Comparison of ENCODE assay signal across 1 cellular context in the genomic region with DNA sequence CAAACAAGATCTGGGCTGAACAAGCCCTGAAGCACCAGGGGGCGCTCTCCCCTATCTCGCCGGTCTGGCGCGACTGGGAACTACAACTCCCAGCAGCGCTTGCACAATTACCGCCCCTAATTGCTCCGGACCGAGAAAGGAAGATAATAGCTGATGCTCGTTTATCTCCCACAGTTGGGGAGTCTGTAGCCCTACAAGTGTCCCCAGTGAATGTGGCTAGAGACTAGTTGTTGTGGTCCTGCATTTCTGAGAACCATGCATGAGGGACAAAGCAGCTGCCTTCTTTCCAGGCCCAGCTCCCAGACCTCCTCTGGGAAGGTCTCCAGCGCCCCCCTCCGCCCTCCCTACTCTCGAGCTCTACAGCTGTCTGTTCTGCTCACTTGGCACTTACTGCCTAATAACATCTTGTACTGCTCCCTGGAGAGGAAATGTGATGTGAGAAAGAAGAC.
TF ChIP-seq lines count a peak whose summit lies in the region.

No MANE protein-coding gene starts in this region.

TF ChIP-seq in K562, 482 proteins besides CTCF, POLR2A, EP300 and RAD21 (continued from another document and continues in another):
- TF ChIP-seq, protein P1, sequence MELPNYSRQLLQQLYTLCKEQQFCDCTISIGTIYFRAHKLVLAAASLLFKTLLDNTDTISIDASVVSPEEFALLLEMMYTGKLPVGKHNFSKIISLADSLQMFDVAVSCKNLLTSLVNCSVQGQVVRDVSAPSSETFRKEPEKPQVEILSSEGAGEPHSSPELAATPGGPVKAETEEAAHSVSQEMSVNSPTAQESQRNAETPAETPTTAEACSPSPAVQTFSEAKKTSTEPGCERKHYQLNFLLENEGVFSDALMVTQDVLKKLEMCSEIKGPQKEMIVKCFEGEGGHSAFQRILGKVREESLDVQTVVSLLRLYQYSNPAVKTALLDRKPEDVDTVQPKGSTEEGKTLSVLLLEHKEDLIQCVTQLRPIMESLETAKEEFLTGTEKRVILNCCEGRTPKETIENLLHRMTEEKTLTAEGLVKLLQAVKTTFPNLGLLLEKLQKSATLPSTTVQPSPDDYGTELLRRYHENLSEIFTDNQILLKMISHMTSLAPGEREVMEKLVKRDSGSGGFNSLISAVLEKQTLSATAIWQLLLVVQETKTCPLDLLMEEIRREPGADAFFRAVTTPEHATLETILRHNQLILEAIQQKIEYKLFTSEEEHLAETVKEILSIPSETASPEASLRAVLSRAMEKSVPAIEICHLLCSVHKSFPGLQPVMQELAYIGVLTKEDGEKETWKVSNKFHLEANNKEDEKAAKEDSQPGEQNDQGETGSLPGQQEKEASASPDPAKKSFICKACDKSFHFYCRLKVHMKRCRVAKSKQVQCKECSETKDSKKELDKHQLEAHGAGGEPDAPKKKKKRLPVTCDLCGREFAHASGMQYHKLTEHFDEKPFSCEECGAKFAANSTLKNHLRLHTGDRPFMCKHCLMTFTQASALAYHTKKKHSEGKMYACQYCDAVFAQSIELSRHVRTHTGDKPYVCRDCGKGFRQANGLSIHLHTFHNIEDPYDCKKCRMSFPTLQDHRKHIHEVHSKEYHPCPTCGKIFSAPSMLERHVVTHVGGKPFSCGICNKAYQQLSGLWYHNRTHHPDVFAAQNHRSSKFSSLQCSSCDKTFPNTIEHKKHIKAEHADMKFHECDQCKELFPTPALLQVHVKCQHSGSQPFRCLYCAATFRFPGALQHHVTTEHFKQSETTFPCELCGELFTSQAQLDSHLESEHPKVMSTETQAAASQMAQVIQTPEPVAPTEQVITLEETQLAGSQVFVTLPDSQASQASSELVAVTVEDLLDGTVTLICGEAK (IDR thresholded peaks at IDR 0.05), result 0 out of 2 replicates have a peak, but pooled peaks have one; percentile 40
- TF ChIP-seq, protein P1 (CRISPR knock-in tag; IDR thresholded peaks at IDR 0.05), result no peak
- TF ChIP-seq OTX1 (CRISPR knock-in tag; IDR thresholded peaks at IDR 0.05) (no peak), ZNF561 (CRISPR knock-in tag; conservative IDR thresholded peaks at IDR 0.05) (no peak), SPI1 (IDR thresholded peaks at IDR 0.05; ENCODE audit: borderline replicate concordance, low read depth, low read length) (no peak), POLR3G (IDR thresholded peaks at IDR 0.05; ENCODE audit: extremely low read depth, insufficient read length, insufficient replicate concordance) (no peak), HOXB6 (CRISPR knock-in tag; IDR thresholded peaks at IDR 0.05; ENCODE audit: borderline replicate concordance) (no peak), CBX8 (IDR thresholded peaks at IDR 0.05; ENCODE audit: borderline replicate concordance, extremely low read depth, low read depth, low read length, poor library complexity, severe bottlenecking) (no peak), HDAC6 (IDR thresholded peaks at IDR 0.05; ENCODE audit: low read depth, low read length) (no peak), TFAM (CRISPR knock-in tag; conservative IDR thresholded peaks at IDR 0.05) (no peak), USF1 (CRISPR knock-in tag; IDR thresholded peaks at IDR 0.05) (no peak), ZNF165 (CRISPR knock-in tag; IDR thresholded peaks at IDR 0.05; ENCODE audit: borderline replicate concordance) (no peak), MEF2A (IDR thresholded peaks at IDR 0.05; ENCODE audit: control insufficient read depth, low read depth, low read length) (no peak), FOXA1 (IDR thresholded peaks at IDR 0.05; ENCODE audit: borderline replicate concordance) (no peak), ZNF239 (CRISPR knock-in tag; IDR thresholded peaks at IDR 0.05) (no peak), ZC3H4 (CRISPR knock-in tag; IDR thresholded peaks at IDR 0.05; ENCODE audit: borderline replicate concordance) (no peak), RBFOX2 (IDR thresholded peaks at IDR 0.05; ENCODE audit: low read depth, low read length) (no peak), TGIF2 (CRISPR knock-in tag; IDR thresholded peaks at IDR 0.05) (no peak)
- TF ChIP-seq, protein P2, sequence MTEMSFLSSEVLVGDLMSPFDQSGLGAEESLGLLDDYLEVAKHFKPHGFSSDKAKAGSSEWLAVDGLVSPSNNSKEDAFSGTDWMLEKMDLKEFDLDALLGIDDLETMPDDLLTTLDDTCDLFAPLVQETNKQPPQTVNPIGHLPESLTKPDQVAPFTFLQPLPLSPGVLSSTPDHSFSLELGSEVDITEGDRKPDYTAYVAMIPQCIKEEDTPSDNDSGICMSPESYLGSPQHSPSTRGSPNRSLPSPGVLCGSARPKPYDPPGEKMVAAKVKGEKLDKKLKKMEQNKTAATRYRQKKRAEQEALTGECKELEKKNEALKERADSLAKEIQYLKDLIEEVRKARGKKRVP (CRISPR knock-in tag; IDR thresholded peaks at IDR 0.05), result no peak
- TF ChIP-seq, protein P3, sequence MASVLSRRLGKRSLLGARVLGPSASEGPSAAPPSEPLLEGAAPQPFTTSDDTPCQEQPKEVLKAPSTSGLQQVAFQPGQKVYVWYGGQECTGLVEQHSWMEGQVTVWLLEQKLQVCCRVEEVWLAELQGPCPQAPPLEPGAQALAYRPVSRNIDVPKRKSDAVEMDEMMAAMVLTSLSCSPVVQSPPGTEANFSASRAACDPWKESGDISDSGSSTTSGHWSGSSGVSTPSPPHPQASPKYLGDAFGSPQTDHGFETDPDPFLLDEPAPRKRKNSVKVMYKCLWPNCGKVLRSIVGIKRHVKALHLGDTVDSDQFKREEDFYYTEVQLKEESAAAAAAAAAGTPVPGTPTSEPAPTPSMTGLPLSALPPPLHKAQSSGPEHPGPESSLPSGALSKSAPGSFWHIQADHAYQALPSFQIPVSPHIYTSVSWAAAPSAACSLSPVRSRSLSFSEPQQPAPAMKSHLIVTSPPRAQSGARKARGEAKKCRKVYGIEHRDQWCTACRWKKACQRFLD (CRISPR knock-in tag; IDR thresholded peaks at IDR 0.05), result 0 out of 2 replicates have a peak, but pooled peaks have one; percentile 37
- TF ChIP-seq, protein P4, sequence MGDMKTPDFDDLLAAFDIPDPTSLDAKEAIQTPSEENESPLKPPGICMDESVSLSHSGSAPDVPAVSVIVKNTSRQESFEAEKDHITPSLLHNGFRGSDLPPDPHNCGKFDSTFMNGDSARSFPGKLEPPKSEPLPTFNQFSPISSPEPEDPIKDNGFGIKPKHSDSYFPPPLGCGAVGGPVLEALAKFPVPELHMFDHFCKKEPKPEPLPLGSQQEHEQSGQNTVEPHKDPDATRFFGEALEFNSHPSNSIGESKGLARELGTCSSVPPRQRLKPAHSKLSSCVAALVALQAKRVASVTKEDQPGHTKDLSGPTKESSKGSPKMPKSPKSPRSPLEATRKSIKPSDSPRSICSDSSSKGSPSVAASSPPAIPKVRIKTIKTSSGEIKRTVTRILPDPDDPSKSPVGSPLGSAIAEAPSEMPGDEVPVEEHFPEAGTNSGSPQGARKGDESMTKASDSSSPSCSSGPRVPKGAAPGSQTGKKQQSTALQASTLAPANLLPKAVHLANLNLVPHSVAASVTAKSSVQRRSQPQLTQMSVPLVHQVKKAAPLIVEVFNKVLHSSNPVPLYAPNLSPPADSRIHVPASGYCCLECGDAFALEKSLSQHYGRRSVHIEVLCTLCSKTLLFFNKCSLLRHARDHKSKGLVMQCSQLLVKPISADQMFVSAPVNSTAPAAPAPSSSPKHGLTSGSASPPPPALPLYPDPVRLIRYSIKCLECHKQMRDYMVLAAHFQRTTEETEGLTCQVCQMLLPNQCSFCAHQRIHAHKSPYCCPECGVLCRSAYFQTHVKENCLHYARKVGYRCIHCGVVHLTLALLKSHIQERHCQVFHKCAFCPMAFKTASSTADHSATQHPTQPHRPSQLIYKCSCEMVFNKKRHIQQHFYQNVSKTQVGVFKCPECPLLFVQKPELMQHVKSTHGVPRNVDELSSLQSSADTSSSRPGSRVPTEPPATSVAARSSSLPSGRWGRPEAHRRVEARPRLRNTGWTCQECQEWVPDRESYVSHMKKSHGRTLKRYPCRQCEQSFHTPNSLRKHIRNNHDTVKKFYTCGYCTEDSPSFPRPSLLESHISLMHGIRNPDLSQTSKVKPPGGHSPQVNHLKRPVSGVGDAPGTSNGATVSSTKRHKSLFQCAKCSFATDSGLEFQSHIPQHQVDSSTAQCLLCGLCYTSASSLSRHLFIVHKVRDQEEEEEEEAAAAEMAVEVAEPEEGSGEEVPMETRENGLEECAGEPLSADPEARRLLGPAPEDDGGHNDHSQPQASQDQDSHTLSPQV (IDR thresholded peaks at IDR 0.05), result no peak
